ENCODE assay signal across 18 cellular contexts in the genomic region with DNA sequence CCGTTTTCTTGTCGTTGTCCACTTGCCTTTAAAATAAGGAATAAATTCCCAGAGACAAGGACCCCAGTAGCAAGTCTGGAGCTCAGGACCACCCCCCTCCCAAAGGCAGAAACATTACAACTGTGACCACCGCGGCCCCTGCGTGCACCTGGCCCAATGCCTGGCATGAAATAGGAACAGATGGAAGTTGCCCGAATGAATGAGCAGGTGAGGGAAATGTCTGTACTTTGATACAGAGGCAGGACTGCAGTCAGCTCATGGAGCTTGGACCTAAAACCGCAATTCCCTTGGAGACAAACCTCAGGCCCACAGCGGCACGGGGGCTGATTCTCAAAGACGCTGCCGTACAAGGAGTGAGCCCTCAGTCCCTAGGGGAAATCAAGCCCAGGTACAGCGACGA. TPM values are rescaled to one million over a fixed set of nuclear protein-coding genes. Genes with fewer than 3 reads are reported as not detected.
DNase-seq lines count a peak whose midpoint lies in the region; ATAC-seq and TF ChIP-seq lines count a peak whose summit lies in the region.
"Had no signal": no experiment of that assay in that cellular context is flagged by ENCODE, and none has a peak within 500 bp of the region (broad histone marks: within the 10 kb centered on the region; RNA-seq: fewer than 3 reads in every experiment).

No MANE protein-coding gene starts in this region.

- no peak for ATAC-seq in GM19452 (IDR thresholded peaks at IDR 0.05; ENCODE audit: unreplicated experiment)

- H3K4me3 ChIP-seq in skeletal muscle satellite cell (ENCODE audit: low read length) (no peak overlapping the region), MG63 (no peak overlapping the region)
- H3K4me3 ChIP-seq: pancreas, SK-N-MC, upper lobe of right lung had no signal

- peaks cover 0 to 3% (median 0%) of the 10 kb centered on the region in 7 donors for H3K9me3 Mint-ChIP-seq in CD14-positive monocyte
- H3K9me3 Mint-ChIP-seq in chondrocyte (ENCODE audit: low read depth), result no peaks in the 10 kb centered on the region
- no peaks in the 10 kb centered on the region for H3K9me3 Mint-ChIP-seq in activated T-helper 2 cell treated with anti-CD3 and anti-CD28 coated beads, Interferon-gamma antibody, Interleukin-2, Interleukin-4, amounts not matched to agents 10 μg/mL and 5 μg/mL and 100 μg/mL, durations not matched to agents 14 hours and 24 hours and 36 hours
- H3K9me3 Mint-ChIP-seq: activated CD4-positive, alpha-beta memory T cell treated with anti-CD3 and anti-CD28 coated beads, Interleukin-2, amount 10 ng/mL, durations not matched to agents 7 days and 5 days; CD4-positive, CD25-positive, alpha-beta regulatory T cell; mesothelial cell of epicardium; natural killer cell had no signal

- no peaks in the 10 kb centered on the region for H3K27me3 ChIP-seq in skeletal muscle satellite cell (ENCODE audit: control insufficient read depth, insufficient read depth, low read length)
- no peaks in the 10 kb centered on the region for H3K27me3 ChIP-seq in MG63
- H3K27me3 ChIP-seq: pancreas, upper lobe of right lung had no signal

- peaks cover 6% of the 10 kb centered on the region for H3K4me1 ChIP-seq in skeletal muscle satellite cell (ENCODE audit: control insufficient read depth, insufficient read depth, low read length)
- H3K4me1 ChIP-seq: pancreas had no signal

- H3K27me3 Mint-ChIP-seq in CD14-positive monocyte (ENCODE audit: low read depth in 3 of 3), result peaks cover 1 to 15% (median 5%) of the 10 kb centered on the region in 3 donors
- no peaks in the 10 kb centered on the region for H3K27me3 Mint-ChIP-seq in chondrocyte (ENCODE audit: low read depth)
- H3K27me3 Mint-ChIP-seq in activated T-helper 2 cell treated with anti-CD3 and anti-CD28 coated beads, Interferon-gamma antibody, Interleukin-2, Interleukin-4, amounts not matched to agents 10 μg/mL and 5 μg/mL and 100 μg/mL, durations not matched to agents 14 hours and 24 hours and 36 hours (ENCODE audit: low read depth), result no peaks in the 10 kb centered on the region
- H3K27me3 Mint-ChIP-seq: activated CD4-positive, alpha-beta memory T cell treated with anti-CD3 and anti-CD28 coated beads, Interleukin-2, amount 10 ng/mL, durations not matched to agents 7 days and 5 days; CD4-positive, CD25-positive, alpha-beta regulatory T cell had no signal

- H3K36me3 Mint-ChIP-seq in CD14-positive monocyte (peaks cover 49 to 66% of the 10 kb centered on the region in 2 donors), chondrocyte (ENCODE audit: low read depth) (peaks cover 15% of the 10 kb centered on the region)
- no peaks in the 10 kb centered on the region for H3K36me3 Mint-ChIP-seq in activated T-helper 2 cell treated with anti-CD3 and anti-CD28 coated beads, Interferon-gamma antibody, Interleukin-2, Interleukin-4, amounts not matched to agents 10 μg/mL and 5 μg/mL and 100 μg/mL, durations not matched to agents 14 hours and 24 hours and 36 hours (ENCODE audit: low read depth)
- H3K36me3 Mint-ChIP-seq: CD4-positive, CD25-positive, alpha-beta regulatory T cell; natural killer cell had no signal

- H3K4me3 Mint-ChIP-seq in CD14-positive monocyte (peak overlapping the region; percentile 58 to 75), chondrocyte (ENCODE audit: unreplicated experiment) (peak overlapping the region; percentile 19)
- H3K4me3 Mint-ChIP-seq in activated T-helper 2 cell treated with anti-CD3 and anti-CD28 coated beads, Interferon-gamma antibody, Interleukin-2, Interleukin-4, amounts not matched to agents 10 μg/mL and 5 μg/mL and 100 μg/mL, durations not matched to agents 14 hours and 24 hours and 36 hours (ENCODE audit: low read depth), result no peak overlapping the region
- H3K4me3 Mint-ChIP-seq: activated CD4-positive, alpha-beta memory T cell treated with anti-CD3 and anti-CD28 coated beads, Interleukin-2, amount 10 ng/mL, durations not matched to agents 7 days and 5 days; mesothelial cell of epicardium; natural killer cell had no signal

- no peak for TF ChIP-seq CTCF in CD14-positive monocyte (IDR thresholded peaks at IDR 0.05)
- no peak for TF ChIP-seq CTCF in chondrocyte (IDR thresholded peaks at IDR 0.05)

- no peak overlapping the region for H3K9ac ChIP-seq in skeletal muscle satellite cell (ENCODE audit: low read depth, low read length)

- peak overlapping the region; percentile 57 for H3K4me2 ChIP-seq in skeletal muscle satellite cell (ENCODE audit: low read length)

- intact Hi-C loops in CD14-positive monocyte (cut with micrococcal nuclease), result loop anchor here (1.0 to 5.0 kb wide), 3 partner anchors 200 to 304 kb away; no protein-coding TSS in a partner anchor
- intact Hi-C loops in activated T-helper 2 cell treated with anti-CD3 and anti-CD28 coated beads, Interferon-gamma antibody, Interleukin-2, Interleukin-4, amounts not matched to agents 10 μg/mL and 5 μg/mL and 100 μg/mL, durations not matched to agents 14 hours and 24 hours and 36 hours (cut with micrococcal nuclease), result loop anchor here (5.0 kb wide), 1 partner anchor 304 kb away; no protein-coding TSS in a partner anchor

- no peaks in the 10 kb centered on the region for H3K9me3 ChIP-seq in skeletal muscle satellite cell (replicated peaks; ENCODE audit: low read length)
- no peaks in the 10 kb centered on the region for H3K9me3 ChIP-seq in MG63
- H3K9me3 ChIP-seq: pancreas, upper lobe of right lung had no signal

- no peak for DNase-seq in CD14-positive monocyte (ENCODE audit: low spot score)
- DNase-seq in NCI-H1694 treated with DMSO at 0.1 percent for 48 hours (lab: John Stamatoyannopoulos, UW), result peak; percentile 95
- no peak for DNase-seq in chondrocyte (ENCODE audit: low spot score)
- no peak for DNase-seq in MG63
- no peak for DNase-seq in activated T-helper 2 cell treated with anti-CD3 and anti-CD28 coated beads, Interferon-gamma antibody, Interleukin-2, Interleukin-4, amounts not matched to agents 10 μg/mL and 5 μg/mL and 100 μg/mL, durations not matched to agents 14 hours and 24 hours and 36 hours (ENCODE audit: low spot score)
- DNase-seq in activated naive CD4-positive, alpha-beta T cell (lab: John Stamatoyannopoulos, UW), result no peak
- DNase-seq: activated CD4-positive, CD25-positive, alpha-beta regulatory T cell; NCI-H1048; NK-92 treated with Interleukin-12 subunit alpha and Interleukin-12 subunit beta, amount 100 ng/mL, for 24 hours had no signal

- H3K36me3 ChIP-seq in skeletal muscle satellite cell (ENCODE audit: insufficient read depth, low read length) (peaks cover 36% of the 10 kb centered on the region), MG63 (no peaks in the 10 kb centered on the region; the same call in 1 of the 2 replicates)

- H3K27ac Mint-ChIP-seq in CD14-positive monocyte (peak overlapping the region; percentile 30 to 90 (median 65)), chondrocyte (ENCODE audit: unreplicated experiment) (no peak overlapping the region)
- H3K27ac Mint-ChIP-seq in activated T-helper 2 cell treated with anti-CD3 and anti-CD28 coated beads, Interferon-gamma antibody, Interleukin-2, Interleukin-4, amounts not matched to agents 10 μg/mL and 5 μg/mL and 100 μg/mL, durations not matched to agents 14 hours and 24 hours and 36 hours, result no peak overlapping the region
- H3K27ac Mint-ChIP-seq: activated CD4-positive, alpha-beta memory T cell treated with anti-CD3 and anti-CD28 coated beads, Interleukin-2, amount 10 ng/mL, durations not matched to agents 7 days and 5 days; CD4-positive, CD25-positive, alpha-beta regulatory T cell; mesothelial cell of epicardium; natural killer cell had no signal

- H3K4me1 Mint-ChIP-seq in CD14-positive monocyte (peaks cover 39% of the 10 kb centered on the region), chondrocyte (ENCODE audit: low read depth) (peaks cover 7% of the 10 kb centered on the region)
- peaks cover 3% of the 10 kb centered on the region for H3K4me1 Mint-ChIP-seq in activated T-helper 2 cell treated with anti-CD3 and anti-CD28 coated beads, Interferon-gamma antibody, Interleukin-2, Interleukin-4, amounts not matched to agents 10 μg/mL and 5 μg/mL and 100 μg/mL, durations not matched to agents 14 hours and 24 hours and 36 hours (ENCODE audit: low read depth)
- H3K4me1 Mint-ChIP-seq: activated CD4-positive, alpha-beta memory T cell treated with anti-CD3 and anti-CD28 coated beads, Interleukin-2, amount 10 ng/mL, durations not matched to agents 7 days and 5 days had no signal

RNA-seq across cellular contexts. Expression of gene SARDH, which starts 55.3 kb away (rescaled TPM):
- not detected for polyA plus RNA-seq in CD14-positive monocyte
- 0.74 to 1.2 TPM in 2 of 3 replicates, not detected in the other for total RNA-seq in chondrocyte
- total RNA-seq in skeletal muscle satellite cell (2012; rRNA removed), result 3.5 and 7.1 TPM in 2 replicates
- total RNA-seq in MG63 (2014; rRNA removed; shearing (Covaris generic); ENCODE audit: low replicate concordance), result 0.66 TPM in 1 of 2 replicates, not detected in the other
- 1.1 and 1.6 TPM in 2 replicates for total RNA-seq in activated T-helper 2 cell treated with anti-CD3 and anti-CD28 coated beads, Interferon-gamma antibody, Interleukin-2, Interleukin-4, amounts not matched to agents 10 μg/mL and 5 μg/mL and 100 μg/mL, durations not matched to agents 14 hours and 24 hours and 36 hours

Comparison
In these comparisons a context has a peak if more than half of its experiments do, and no peak if none do; other contexts are left out.
1. H3K27ac Mint-ChIP-seq: peak in CD14-positive monocyte (7 of 7); none in chondrocyte (single experiment) and activated T-helper 2 cell treated with anti-CD3 and anti-CD28 coated beads, Interferon-gamma antibody, Interleukin-2, Interleukin-4, amounts not matched to agents 10 μg/mL and 5 μg/mL and 100 μg/mL, durations not matched to agents 14 hours and 24 hours and 36 hours (single experiment).